ENCODE assay signal across 1 cellular context in the genomic region with DNA sequence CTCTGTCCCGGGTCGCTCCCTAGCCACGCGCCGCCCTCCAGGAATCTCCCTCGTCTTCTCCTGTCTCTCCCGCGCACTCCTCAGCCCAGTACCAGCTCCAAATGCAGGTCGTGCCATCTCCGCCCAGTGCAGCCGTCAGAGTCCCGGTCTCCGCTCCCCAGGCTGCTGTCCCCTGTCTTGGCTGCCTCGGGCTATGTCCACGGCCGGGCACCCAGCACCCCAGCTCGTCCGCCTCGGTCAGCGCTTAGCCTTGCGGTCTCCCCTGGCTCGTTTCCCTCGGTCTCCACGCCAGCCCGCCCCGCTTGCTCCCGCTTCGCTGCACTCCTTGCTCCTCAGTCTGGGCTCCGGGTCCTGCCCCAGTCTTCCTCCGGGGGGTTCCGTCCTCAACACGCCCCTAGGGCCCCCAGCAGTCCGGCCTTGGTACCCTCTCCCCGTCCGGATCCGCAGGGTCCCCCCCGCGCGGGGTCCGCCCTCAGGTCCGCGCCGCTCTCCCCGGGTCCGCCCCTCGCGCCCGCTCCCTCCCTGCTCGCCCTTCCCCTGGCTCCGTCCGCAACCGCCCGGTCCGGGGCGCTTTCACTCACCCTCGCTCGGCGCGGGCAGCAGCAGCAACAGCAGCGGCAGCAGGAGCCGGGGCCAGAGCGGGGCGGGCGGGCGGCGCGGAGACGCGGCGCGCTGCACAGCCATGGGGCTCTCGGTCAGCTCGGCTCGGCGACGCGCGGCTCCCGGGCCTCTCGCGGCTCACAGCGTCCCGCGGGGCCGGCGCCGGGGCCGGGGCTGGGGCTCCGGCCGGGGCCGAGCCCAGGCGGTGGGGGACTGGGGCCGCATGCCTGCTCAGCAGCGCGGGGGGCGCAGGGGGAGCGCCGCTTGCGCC.
TF ChIP-seq lines count a peak whose summit lies in the region.

No MANE protein-coding gene starts in this region.

TF ChIP-seq in liver, 16 proteins besides CTCF, POLR2A, EP300 and RAD21 (continued from another document):
- TF ChIP-seq, protein P1, sequence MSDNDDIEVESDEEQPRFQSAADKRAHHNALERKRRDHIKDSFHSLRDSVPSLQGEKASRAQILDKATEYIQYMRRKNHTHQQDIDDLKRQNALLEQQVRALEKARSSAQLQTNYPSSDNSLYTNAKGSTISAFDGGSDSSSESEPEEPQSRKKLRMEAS (IDR thresholded peaks at IDR 0.05), result no peak
- TF ChIP-seq HNF4A (conservative IDR thresholded peaks at IDR 0.05), result no peak
- no peak for TF ChIP-seq NR2F2 (IDR thresholded peaks at IDR 0.05)
- TF ChIP-seq TAF1 (conservative IDR thresholded peaks at IDR 0.05), result no peak
